1 cellular context compared by ENCODE assay signal in genomic region chr15:97598353-97598798, GRCh38.
TF ChIP-seq lines count a peak whose summit lies in the region.

No MANE protein-coding gene starts in this region.

TF ChIP-seq in GM23338, 12 proteins besides CTCF, POLR2A, EP300 and RAD21 (continued from another document):
- TF ChIP-seq REST (IDR thresholded peaks at IDR 0.05; ENCODE audit: unreplicated experiment), result no peak
- no peak for TF ChIP-seq EZH2 (IDR thresholded peaks at IDR 0.05; ENCODE audit: low read depth, unreplicated experiment)
- no peak for TF ChIP-seq CREB1 (CRISPR knock-in tag; IDR thresholded peaks at IDR 0.05; ENCODE audit: low read depth)
- TF ChIP-seq JUNB (IDR thresholded peaks at IDR 0.05; ENCODE audit: unreplicated experiment), result no peak
- no peak for TF ChIP-seq NANOG (IDR thresholded peaks at IDR 0.05; ENCODE audit: borderline replicate concordance)
- no peak for TF ChIP-seq STAT1 (IDR thresholded peaks at IDR 0.05; ENCODE audit: unreplicated experiment)
- no peak for TF ChIP-seq ZNF462 (CRISPR knock-in tag; IDR thresholded peaks at IDR 0.05)
- TF ChIP-seq POLR2AphosphoS5 (IDR thresholded peaks at IDR 0.05; ENCODE audit: low read depth), result no peak
- TF ChIP-seq EZH2phosphoT487 (IDR thresholded peaks at IDR 0.05; ENCODE audit: unreplicated experiment), result no peak
